ENCODE assay signal across 1 cellular context in the genomic region with DNA sequence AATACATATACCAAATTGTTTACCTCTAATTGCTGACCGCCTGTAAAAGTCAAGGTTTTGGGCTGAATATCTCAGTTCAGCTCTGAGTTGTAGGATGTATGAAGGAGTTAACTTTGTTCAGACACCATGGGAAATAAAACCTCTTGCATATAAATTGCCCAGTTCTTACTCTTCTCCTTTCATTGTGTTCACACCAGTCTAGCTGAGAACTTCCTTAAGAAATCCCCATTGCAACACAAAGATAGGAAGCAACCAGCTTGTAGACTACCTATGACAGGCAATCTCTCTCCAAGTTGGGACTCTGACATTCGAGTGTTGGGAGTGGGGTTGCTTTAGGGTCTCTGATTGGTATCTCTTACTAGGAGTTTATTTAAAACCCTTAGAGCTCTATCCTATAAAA.
TF ChIP-seq lines count a peak whose summit lies in the region.

No MANE protein-coding gene starts in this region.

TF ChIP-seq in GM23338, 12 proteins besides CTCF, POLR2A, EP300 and RAD21:
- TF ChIP-seq, protein P1, sequence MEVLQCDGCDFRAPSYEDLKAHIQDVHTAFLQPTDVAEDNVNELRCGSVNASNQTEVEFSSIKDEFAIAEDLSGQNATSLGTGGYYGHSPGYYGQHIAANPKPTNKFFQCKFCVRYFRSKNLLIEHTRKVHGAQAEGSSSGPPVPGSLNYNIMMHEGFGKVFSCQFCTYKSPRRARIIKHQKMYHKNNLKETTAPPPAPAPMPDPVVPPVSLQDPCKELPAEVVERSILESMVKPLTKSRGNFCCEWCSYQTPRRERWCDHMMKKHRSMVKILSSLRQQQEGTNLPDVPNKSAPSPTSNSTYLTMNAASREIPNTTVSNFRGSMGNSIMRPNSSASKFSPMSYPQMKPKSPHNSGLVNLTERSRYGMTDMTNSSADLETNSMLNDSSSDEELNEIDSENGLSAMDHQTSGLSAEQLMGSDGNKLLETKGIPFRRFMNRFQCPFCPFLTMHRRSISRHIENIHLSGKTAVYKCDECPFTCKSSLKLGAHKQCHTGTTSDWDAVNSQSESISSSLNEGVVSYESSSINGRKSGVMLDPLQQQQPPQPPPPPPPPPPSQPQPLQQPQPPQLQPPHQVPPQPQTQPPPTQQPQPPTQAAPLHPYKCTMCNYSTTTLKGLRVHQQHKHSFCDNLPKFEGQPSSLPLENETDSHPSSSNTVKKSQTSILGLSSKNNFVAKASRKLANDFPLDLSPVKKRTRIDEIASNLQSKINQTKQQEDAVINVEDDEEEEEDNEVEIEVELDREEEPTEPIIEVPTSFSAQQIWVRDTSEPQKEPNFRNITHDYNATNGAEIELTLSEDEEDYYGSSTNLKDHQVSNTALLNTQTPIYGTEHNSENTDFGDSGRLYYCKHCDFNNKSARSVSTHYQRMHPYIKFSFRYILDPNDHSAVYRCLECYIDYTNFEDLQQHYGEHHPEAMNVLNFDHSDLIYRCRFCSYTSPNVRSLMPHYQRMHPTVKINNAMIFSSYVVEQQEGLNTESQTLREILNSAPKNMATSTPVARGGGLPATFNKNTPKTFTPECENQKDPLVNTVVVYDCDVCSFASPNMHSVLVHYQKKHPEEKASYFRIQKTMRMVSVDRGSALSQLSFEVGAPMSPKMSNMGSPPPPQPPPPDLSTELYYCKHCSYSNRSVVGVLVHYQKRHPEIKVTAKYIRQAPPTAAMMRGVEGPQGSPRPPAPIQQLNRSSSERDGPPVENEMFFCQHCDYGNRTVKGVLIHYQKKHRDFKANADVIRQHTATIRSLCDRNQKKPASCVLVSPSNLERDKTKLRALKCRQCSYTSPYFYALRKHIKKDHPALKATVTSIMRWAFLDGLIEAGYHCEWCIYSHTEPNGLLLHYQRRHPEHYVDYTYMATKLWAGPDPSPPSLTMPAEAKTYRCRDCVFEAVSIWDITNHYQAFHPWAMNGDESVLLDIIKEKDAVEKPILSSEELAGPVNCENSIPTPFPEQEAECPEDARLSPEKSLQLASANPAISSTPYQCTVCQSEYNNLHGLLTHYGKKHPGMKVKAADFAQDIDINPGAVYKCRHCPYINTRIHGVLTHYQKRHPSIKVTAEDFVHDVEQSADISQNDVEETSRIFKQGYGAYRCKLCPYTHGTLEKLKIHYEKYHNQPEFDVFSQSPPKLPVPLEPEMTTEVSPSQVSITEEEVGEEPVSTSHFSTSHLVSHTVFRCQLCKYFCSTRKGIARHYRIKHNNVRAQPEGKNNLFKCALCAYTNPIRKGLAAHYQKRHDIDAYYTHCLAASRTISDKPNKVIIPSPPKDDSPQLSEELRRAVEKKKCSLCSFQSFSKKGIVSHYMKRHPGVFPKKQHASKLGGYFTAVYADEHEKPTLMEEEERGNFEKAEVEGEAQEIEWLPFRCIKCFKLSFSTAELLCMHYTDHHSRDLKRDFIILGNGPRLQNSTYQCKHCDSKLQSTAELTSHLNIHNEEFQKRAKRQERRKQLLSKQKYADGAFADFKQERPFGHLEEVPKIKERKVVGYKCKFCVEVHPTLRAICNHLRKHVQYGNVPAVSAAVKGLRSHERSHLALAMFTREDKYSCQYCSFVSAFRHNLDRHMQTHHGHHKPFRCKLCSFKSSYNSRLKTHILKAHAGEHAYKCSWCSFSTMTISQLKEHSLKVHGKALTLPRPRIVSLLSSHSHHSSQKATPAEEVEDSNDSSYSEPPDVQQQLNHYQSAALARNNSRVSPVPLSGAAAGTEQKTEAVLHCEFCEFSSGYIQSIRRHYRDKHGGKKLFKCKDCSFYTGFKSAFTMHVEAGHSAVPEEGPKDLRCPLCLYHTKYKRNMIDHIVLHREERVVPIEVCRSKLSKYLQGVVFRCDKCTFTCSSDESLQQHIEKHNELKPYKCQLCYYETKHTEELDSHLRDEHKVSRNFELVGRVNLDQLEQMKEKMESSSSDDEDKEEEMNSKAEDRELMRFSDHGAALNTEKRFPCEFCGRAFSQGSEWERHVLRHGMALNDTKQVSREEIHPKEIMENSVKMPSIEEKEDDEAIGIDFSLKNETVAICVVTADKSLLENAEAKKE (CRISPR knock-in tag; IDR thresholded peaks at IDR 0.05): no peak
- TF ChIP-seq EZH2 (IDR thresholded peaks at IDR 0.05; ENCODE audit: low read depth, unreplicated experiment) (no peak), ZNF331 (CRISPR knock-in tag; IDR thresholded peaks at IDR 0.05; ENCODE audit: low read depth) (no peak)
- TF ChIP-seq, protein P2, sequence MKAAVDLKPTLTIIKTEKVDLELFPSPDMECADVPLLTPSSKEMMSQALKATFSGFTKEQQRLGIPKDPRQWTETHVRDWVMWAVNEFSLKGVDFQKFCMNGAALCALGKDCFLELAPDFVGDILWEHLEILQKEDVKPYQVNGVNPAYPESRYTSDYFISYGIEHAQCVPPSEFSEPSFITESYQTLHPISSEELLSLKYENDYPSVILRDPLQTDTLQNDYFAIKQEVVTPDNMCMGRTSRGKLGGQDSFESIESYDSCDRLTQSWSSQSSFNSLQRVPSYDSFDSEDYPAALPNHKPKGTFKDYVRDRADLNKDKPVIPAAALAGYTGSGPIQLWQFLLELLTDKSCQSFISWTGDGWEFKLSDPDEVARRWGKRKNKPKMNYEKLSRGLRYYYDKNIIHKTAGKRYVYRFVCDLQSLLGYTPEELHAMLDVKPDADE (IDR thresholded peaks at IDR 0.05): no peak
